22 cellular contexts compared by ENCODE assay signal in the genomic region with DNA sequence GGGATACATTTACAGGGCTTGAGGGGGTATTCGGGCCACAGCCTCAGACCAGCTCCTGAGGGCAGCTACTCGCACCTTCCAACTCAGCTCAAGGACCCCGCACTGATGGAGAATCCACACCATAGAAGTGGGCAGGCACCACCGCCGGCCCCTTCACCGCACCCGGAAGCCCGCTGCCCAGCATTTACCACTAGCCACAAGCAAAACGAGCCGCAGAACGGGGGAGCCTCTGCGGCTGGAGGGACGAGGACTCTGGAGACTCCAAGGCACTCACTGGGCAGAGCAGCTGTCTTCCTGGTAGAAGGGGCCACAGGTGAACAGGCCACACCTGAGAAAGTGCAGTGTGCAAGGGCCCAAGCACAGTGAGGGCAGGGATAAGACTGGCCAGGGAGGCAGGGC. TPM values are rescaled to one million over a fixed set of nuclear protein-coding genes. Genes with fewer than 3 reads are reported as not detected.
DNase-seq lines count a peak whose midpoint lies in the region; ATAC-seq, FAIRE-seq and TF ChIP-seq lines count a peak whose summit lies in the region.
"Had no signal": no experiment of that assay in that cellular context is flagged by ENCODE, and none has a peak within 500 bp of the region (broad histone marks: within the 10 kb centered on the region; RNA-seq: fewer than 3 reads in every experiment).

No MANE protein-coding gene starts in this region.

- H3K4me3 Mint-ChIP-seq in endothelial cell (ENCODE audit: unreplicated experiment) (no peak overlapping the region), progenitor cell of endocrine pancreas (ENCODE audit: low read depth) (no peak overlapping the region)
- H3K4me3 Mint-ChIP-seq in activated T-helper 2 cell treated with anti-CD3 and anti-CD28 coated beads, Interferon-gamma antibody, Interleukin-2, Interleukin-4, amounts not matched to agents 10 μg/mL and 5 μg/mL and 100 μg/mL, durations not matched to agents 14 hours and 24 hours and 36 hours (ENCODE audit: low read depth): no peak overlapping the region
- H3K4me3 Mint-ChIP-seq: CD4-positive, alpha-beta memory T cell had no signal

- H3K27ac ChIP-seq in HepG2 (ENCODE audit: extremely low read length, insufficient read depth, low read length) (no peak overlapping the region), right lobe of liver (no peak overlapping the region)
- H3K27ac ChIP-seq: A549, BLaER1, GM23248, Peyer's patch had no signal

- no peak overlapping the region for H2AFZ ChIP-seq in HepG2 (ENCODE audit: low read length)
- H2AFZ ChIP-seq: GM23248 had no signal

- H3K4me2 ChIP-seq in HepG2 (ENCODE audit: low read depth, low read length): no peak overlapping the region
- H3K4me2 ChIP-seq: A549, BLaER1 had no signal

- TF ChIP-seq POLR2A in HepG2 (IDR thresholded peaks at IDR 0.05; ENCODE audit: insufficient read depth in 1 of 2, low read depth in 2 of 2, low read length in 2 of 2) (0 out of 4 replicates have a peak, but pooled peaks of 1 of the 2 experiments have one; percentile 20), right lobe of liver (IDR thresholded peaks at IDR 0.05) (no peak)

- H3K4me3 ChIP-seq in HepG2 (replicated peaks in 1 of 3; ENCODE audit: insufficient read depth in 1 of 3, low read depth in 2 of 3, low read length in 3 of 3) (no peak overlapping the region), right lobe of liver (no peak overlapping the region)
- H3K4me3 ChIP-seq: A549, BLaER1, GM23248, Peyer's patch had no signal

- H3K9me3 Mint-ChIP-seq in endothelial cell (ENCODE audit: unreplicated experiment) (no peaks in the 10 kb centered on the region), progenitor cell of endocrine pancreas (ENCODE audit: low read depth) (no peaks in the 10 kb centered on the region)
- no peaks in the 10 kb centered on the region for H3K9me3 Mint-ChIP-seq in activated T-helper 2 cell treated with anti-CD3 and anti-CD28 coated beads, Interferon-gamma antibody, Interleukin-2, Interleukin-4, amounts not matched to agents 10 μg/mL and 5 μg/mL and 100 μg/mL, durations not matched to agents 14 hours and 24 hours and 36 hours
- H3K9me3 Mint-ChIP-seq: CD4-positive, alpha-beta memory T cell had no signal

- no peak for TF ChIP-seq RAD21 in HepG2 (CRISPR knock-in tag; IDR thresholded peaks at IDR 0.05)

- FAIRE-seq in HepG2 (lab: Jason Lieb, UNC): no peak
- FAIRE-seq: A549 had no signal

- POLR2A ChIA-PET in HepG2 (lab: Yijun Ruan, JAX): no interaction called here

- 96% methylated on average over 13 of the region's 13 CpGs for WGBS in HepG2 (ENCODE audit: low lambda C conversion rate)
- no CpG with 5 or more reads among the region's 13 CpGs for WGBS in right lobe of liver (ENCODE audit: insufficient coverage, low coverage, low lambda C conversion rate, missing lambda C conversion rate)

- TF ChIP-seq CTCF in HepG2 (CRISPR knock-in tag; IDR thresholded peaks at IDR 0.05) (no peak), right lobe of liver (IDR thresholded peaks at IDR 0.05) (no peak), endothelial cell (IDR thresholded peaks at IDR 0.05; ENCODE audit: unreplicated experiment) (no peak), progenitor cell of endocrine pancreas (IDR thresholded peaks at IDR 0.05; ENCODE audit: unreplicated experiment) (no peak)

- H3K4me1 ChIP-seq in HepG2 (ENCODE audit: insufficient read depth, low read length) (peaks cover 27% of the 10 kb centered on the region), right lobe of liver (peaks cover 0 to 22% (median 10%) of the 10 kb centered on the region in 4 donors)

- H3K36me3 ChIP-seq in HepG2 (replicated peaks in 1 of 2; ENCODE audit: control insufficient read depth in 1 of 2, insufficient read depth in 2 of 2, low read length in 2 of 2) (peaks cover 9 to 41% of the 10 kb centered on the region in 2 experiments), right lobe of liver (peaks cover 0 to 26% (median 4%) of the 10 kb centered on the region in 4 donors)

- DNase-seq in HepG2 (ENCODE audit: low spot score) (no peak), right lobe of liver (no peak), endothelial cell (ENCODE audit: low spot score) (no peak), progenitor cell of endocrine pancreas (ENCODE audit: low spot score, unreplicated experiment) (no peak)
- no peak for DNase-seq in activated T-helper 2 cell treated with anti-CD3 and anti-CD28 coated beads, Interferon-gamma antibody, Interleukin-2, Interleukin-4, amounts not matched to agents 10 μg/mL and 5 μg/mL and 100 μg/mL, durations not matched to agents 14 hours and 24 hours and 36 hours (ENCODE audit: low spot score)
- DNase-seq: CD4-positive, alpha-beta memory T cell; DMS153; GDM1; GM23248; KG1; NCI-H1105 treated with DMSO at 0.1 percent for 48 hours; NCI-H1694 treated with DMSO at 0.1 percent for 48 hours; NCI-H510A; NCI-H748 treated with DMSO at 0.1 percent for 48 hours; NK-92 treated with Interleukin-12 subunit alpha and Interleukin-12 subunit beta, amount 100 ng/mL, for 24 hours; Peyer's patch; Right ventricle myocardium superior had no signal

- peaks cover 30% of the 10 kb centered on the region for H3K36me3 Mint-ChIP-seq in endothelial cell (ENCODE audit: low read depth, unreplicated experiment)
- peaks cover 10% of the 10 kb centered on the region for H3K36me3 Mint-ChIP-seq in progenitor cell of endocrine pancreas (ENCODE audit: insufficient read depth)
- peaks cover 56% of the 10 kb centered on the region for H3K36me3 Mint-ChIP-seq in activated T-helper 2 cell treated with anti-CD3 and anti-CD28 coated beads, Interferon-gamma antibody, Interleukin-2, Interleukin-4, amounts not matched to agents 10 μg/mL and 5 μg/mL and 100 μg/mL, durations not matched to agents 14 hours and 24 hours and 36 hours (ENCODE audit: low read depth)

- peaks cover 32% of the 10 kb centered on the region for H3K4me1 Mint-ChIP-seq in endothelial cell (ENCODE audit: unreplicated experiment)
- peaks cover 20% of the 10 kb centered on the region for H3K4me1 Mint-ChIP-seq in progenitor cell of endocrine pancreas (ENCODE audit: low read depth)
- H3K4me1 Mint-ChIP-seq in activated T-helper 2 cell treated with anti-CD3 and anti-CD28 coated beads, Interferon-gamma antibody, Interleukin-2, Interleukin-4, amounts not matched to agents 10 μg/mL and 5 μg/mL and 100 μg/mL, durations not matched to agents 14 hours and 24 hours and 36 hours (ENCODE audit: low read depth): peaks cover 27% of the 10 kb centered on the region

- in situ Hi-C loops in HepG2 (cut with HindIII; ENCODE audit: extremely low pct_ligation_motif_present, low pct_unique_long_range_greater_than_20kb): no loop called here

- H3K9ac ChIP-seq in HepG2 (ENCODE audit: insufficient read depth, low read depth, low read length): no peak overlapping the region
- H3K9ac ChIP-seq: BLaER1, GM23248 had no signal

- no peaks in the 10 kb centered on the region for H3K9me3 ChIP-seq in HepG2 (ENCODE audit: low read length)
- H3K9me3 ChIP-seq in right lobe of liver: no peaks in the 10 kb centered on the region
- H3K9me3 ChIP-seq: A549, BLaER1, Peyer's patch had no signal

- CTCF ChIA-PET in HepG2 (lab: Yijun Ruan, JAX; ENCODE audit: low intra/inter-chr PET ratio, low total read pairs): no interaction called here

- H3K27ac Mint-ChIP-seq in endothelial cell (ENCODE audit: unreplicated experiment) (peak overlapping the region; percentile 57), progenitor cell of endocrine pancreas (peak overlapping the region; percentile 33)
- no peak overlapping the region for H3K27ac Mint-ChIP-seq in activated T-helper 2 cell treated with anti-CD3 and anti-CD28 coated beads, Interferon-gamma antibody, Interleukin-2, Interleukin-4, amounts not matched to agents 10 μg/mL and 5 μg/mL and 100 μg/mL, durations not matched to agents 14 hours and 24 hours and 36 hours

- H3K79me2 ChIP-seq in HepG2 (ENCODE audit: insufficient read depth, low read length): peaks cover 41% of the 10 kb centered on the region

- H4K20me1 ChIP-seq in HepG2 (ENCODE audit: insufficient read depth, low read length): peaks cover 21% of the 10 kb centered on the region; the same call in 1 of the 2 replicates

- peaks cover 19% of the 10 kb centered on the region for H3K27me3 Mint-ChIP-seq in endothelial cell (ENCODE audit: unreplicated experiment)
- H3K27me3 Mint-ChIP-seq in progenitor cell of endocrine pancreas: no peaks in the 10 kb centered on the region
- no peaks in the 10 kb centered on the region for H3K27me3 Mint-ChIP-seq in activated T-helper 2 cell treated with anti-CD3 and anti-CD28 coated beads, Interferon-gamma antibody, Interleukin-2, Interleukin-4, amounts not matched to agents 10 μg/mL and 5 μg/mL and 100 μg/mL, durations not matched to agents 14 hours and 24 hours and 36 hours (ENCODE audit: low read depth)
- H3K27me3 Mint-ChIP-seq: CD4-positive, alpha-beta memory T cell had no signal

- ATAC-seq in HepG2 (no peak), right lobe of liver (no peak), HG03095 (IDR thresholded peaks at IDR 0.05; ENCODE audit: unreplicated experiment) (no peak)
- ATAC-seq: HCT116 had no signal

- TF ChIP-seq EP300 in HepG2 (IDR thresholded peaks at IDR 0.05; ENCODE audit: low read depth in 2 of 2, low read length in 2 of 2) (no peak), HepG2 (CRISPR knock-in tag; IDR thresholded peaks at IDR 0.05; ENCODE audit: borderline replicate concordance) (no peak)

- H3K27me3 ChIP-seq in HepG2 (ENCODE audit: control insufficient read depth in 1 of 2, insufficient read depth in 2 of 2, low read length in 2 of 2): no peaks in the 10 kb centered on the region; a peak in 1 of 5 replicates
- H3K27me3 ChIP-seq in right lobe of liver: no peaks in the 10 kb centered on the region
- H3K27me3 ChIP-seq: BLaER1, Peyer's patch had no signal

- BruUV-seq in HepG2 (replicated peaks; lab: Mats Ljungman, UMichigan): no TSS peak

- intact Hi-C loops in HepG2 (cut with micrococcal nuclease; ENCODE audit: unreplicated experiment) (no loop called here), right lobe of liver (cut with DNase I) (loop anchor here in 1 of 2 donors (10.0 kb wide), 1 partner anchor 143 kb away; no protein-coding TSS in a partner anchor)
- intact Hi-C loops in activated T-helper 2 cell treated with anti-CD3 and anti-CD28 coated beads, Interferon-gamma antibody, Interleukin-2, Interleukin-4, amounts not matched to agents 10 μg/mL and 5 μg/mL and 100 μg/mL, durations not matched to agents 14 hours and 24 hours and 36 hours (cut with micrococcal nuclease): no loop called here

RNA-seq across cellular contexts. Expression of a gene that starts 5.4 kb away (rescaled TPM):
- total RNA-seq in HepG2 (2016; rRNA removed; fragmentation: Illumina TruSeq; extraction: Trizol) (22.1 and 29.4 TPM in 2 replicates), right lobe of liver (10 to 100 TPM; 25.5 to 30.6 (median 26.9) TPM), endothelial cell (ENCODE audit: unreplicated experiment) (71.9 TPM), progenitor cell of endocrine pancreas (67.0 and 73.6 TPM in 2 replicates)
- total RNA-seq in HepG2 (2016; cell fraction: cytosol; rRNA removed; fragmentation: Illumina TruSeq; extraction: Trizol; ENCODE audit: low read depth): 19.3 and 24.9 TPM in 2 replicates
- 21.8 and 31.9 TPM in 2 replicates for total RNA-seq in HepG2 (2016; cell fraction: insoluble cytoplasmic fraction; rRNA removed; fragmentation: Illumina TruSeq; extraction: Trizol)
- total RNA-seq in HepG2 (2016; cell fraction: membrane; rRNA removed; fragmentation: Illumina TruSeq; extraction: Trizol): 32.2 and 38.5 TPM in 2 replicates
- 23.9 and 27.0 TPM in 2 replicates for total RNA-seq in HepG2 (2016; cell fraction: nucleus; rRNA removed; fragmentation: Illumina TruSeq; extraction: Trizol)
- 25.4 and 28.8 TPM in 2 replicates for polyA plus RNA-seq in HepG2 (2011; rRNA removed)
- polyA plus RNA-seq in HepG2 (2011; cell fraction: cytosol; rRNA removed): 25.8 and 32.1 TPM in 2 replicates
- 48.5 and 56.3 TPM in 2 replicates for polyA plus RNA-seq in HepG2 (2011; cell fraction: nucleus; rRNA removed)
- 31.0 and 32.3 TPM in 2 replicates for polyA plus RNA-seq in HepG2 (2012)
- 26.4 and 36.1 TPM in 2 replicates for polyA plus RNA-seq in HepG2 (2016; cell fraction: cytosol; fragmentation: Illumina TruSeq; extraction: Trizol; ENCODE audit: low read depth)
- polyA plus RNA-seq in HepG2 (2016; cell fraction: insoluble cytoplasmic fraction; fragmentation: Illumina TruSeq; extraction: Trizol; ENCODE audit: low read depth): 38.0 and 48.6 TPM in 2 replicates
- 40.9 and 46.8 TPM in 2 replicates for polyA plus RNA-seq in HepG2 (2016; cell fraction: membrane; fragmentation: Illumina TruSeq; extraction: Trizol; ENCODE audit: low read depth)
- 70.6 and 77.2 TPM in 2 replicates for polyA plus RNA-seq in HepG2 (2016; cell fraction: nucleus; fragmentation: Illumina TruSeq; extraction: Trizol; ENCODE audit: insufficient read depth, low read depth)
- 19.8 and 25.0 TPM in 2 replicates for polyA minus RNA-seq in HepG2 (2011; rRNA and poly(A)+ RNA removed; ENCODE audit: low replicate concordance)
- polyA minus RNA-seq in HepG2 (2011; cell fraction: cytosol; rRNA and poly(A)+ RNA removed): 15.5 and 16.0 TPM in 2 replicates
- 18.6 and 26.4 TPM in 2 replicates for polyA minus RNA-seq in HepG2 (2011; cell fraction: nucleus; rRNA and poly(A)+ RNA removed)
- total RNA-seq in activated T-helper 2 cell treated with anti-CD3 and anti-CD28 coated beads, Interferon-gamma antibody, Interleukin-2, Interleukin-4, amounts not matched to agents 10 μg/mL and 5 μg/mL and 100 μg/mL, durations not matched to agents 14 hours and 24 hours and 36 hours: 79.3 and 81.0 TPM in 2 replicates

RNA-seq across cellular contexts. Expression of a gene that starts 12.0 kb away (rescaled TPM):
- 0.93 and 2.6 TPM in 2 replicates for total RNA-seq in HepG2 (2016; rRNA removed; fragmentation: Illumina TruSeq; extraction: Trizol)
- total RNA-seq in HepG2 (2016; cell fraction: cytosol; rRNA removed; fragmentation: Illumina TruSeq; extraction: Trizol; ENCODE audit: low read depth): 1.3 and 1.5 TPM in 2 replicates
- total RNA-seq in HepG2 (2016; cell fraction: insoluble cytoplasmic fraction; rRNA removed; fragmentation: Illumina TruSeq; extraction: Trizol): 0.73 and 3.1 TPM in 2 replicates
- 1.5 and 1.9 TPM in 2 replicates for total RNA-seq in HepG2 (2016; cell fraction: membrane; rRNA removed; fragmentation: Illumina TruSeq; extraction: Trizol)
- total RNA-seq in HepG2 (2016; cell fraction: nucleus; rRNA removed; fragmentation: Illumina TruSeq; extraction: Trizol): 3.1 and 3.8 TPM in 2 replicates
- 2.3 and 4.7 TPM in 2 replicates for polyA plus RNA-seq in HepG2 (2011; rRNA removed)
- polyA plus RNA-seq in HepG2 (2011; cell fraction: cytosol; rRNA removed): 0.92 and 1.7 TPM in 2 replicates
- 68.0 and 74.7 TPM in 2 replicates for polyA plus RNA-seq in HepG2 (2011; cell fraction: nucleus; rRNA removed)
- 1.8 and 2.2 TPM in 2 replicates for polyA plus RNA-seq in HepG2 (2012)
- polyA plus RNA-seq in HepG2 (2016; cell fraction: cytosol; fragmentation: Illumina TruSeq; extraction: Trizol; ENCODE audit: low read depth): 1.1 and 1.2 TPM in 2 replicates
- polyA plus RNA-seq in HepG2 (2016; cell fraction: insoluble cytoplasmic fraction; fragmentation: Illumina TruSeq; extraction: Trizol; ENCODE audit: low read depth): 0.84 and 1.3 TPM in 2 replicates
- polyA plus RNA-seq in HepG2 (2016; cell fraction: membrane; fragmentation: Illumina TruSeq; extraction: Trizol; ENCODE audit: low read depth): 0.98 and 1.3 TPM in 2 replicates
- 12.7 and 13.3 TPM in 2 replicates for polyA plus RNA-seq in HepG2 (2016; cell fraction: nucleus; fragmentation: Illumina TruSeq; extraction: Trizol; ENCODE audit: insufficient read depth, low read depth)
- 0.30 and 1.8 TPM in 2 replicates for polyA minus RNA-seq in HepG2 (2011; rRNA and poly(A)+ RNA removed; ENCODE audit: low replicate concordance)
- polyA minus RNA-seq in HepG2 (2011; cell fraction: cytosol; rRNA and poly(A)+ RNA removed): 0.59 and 1.4 TPM in 2 replicates
- 1.9 and 2.9 TPM in 2 replicates for polyA minus RNA-seq in HepG2 (2011; cell fraction: nucleus; rRNA and poly(A)+ RNA removed)
- total RNA-seq in right lobe of liver: 1 to 10 TPM; 1.7 to 6.2 (median 3.4) TPM
- total RNA-seq in endothelial cell (ENCODE audit: unreplicated experiment): 3.9 TPM
- total RNA-seq in progenitor cell of endocrine pancreas: 7.4 and 11.3 TPM in 2 replicates
- total RNA-seq in activated T-helper 2 cell treated with anti-CD3 and anti-CD28 coated beads, Interferon-gamma antibody, Interleukin-2, Interleukin-4, amounts not matched to agents 10 μg/mL and 5 μg/mL and 100 μg/mL, durations not matched to agents 14 hours and 24 hours and 36 hours: 3.5 and 4.1 TPM in 2 replicates

RNA-seq across cellular contexts. Expression of a gene that starts 21.8 kb away (rescaled TPM):
- total RNA-seq in HepG2 (2016; rRNA removed; fragmentation: Illumina TruSeq; extraction: Trizol) (0.29 and 0.64 TPM in 2 replicates), right lobe of liver (1 to 10 TPM in 4 of 6 experiments, under 1 TPM in 1, not detected in 1; 0.40 to 4.0 (median 1.1) TPM), endothelial cell (ENCODE audit: unreplicated experiment) (0.69 TPM), progenitor cell of endocrine pancreas (1.7 and 2.7 TPM in 2 replicates)
- 0.88 and 0.91 TPM in 2 replicates for total RNA-seq in HepG2 (2016; cell fraction: cytosol; rRNA removed; fragmentation: Illumina TruSeq; extraction: Trizol; ENCODE audit: low read depth)
- 1.0 TPM in 1 of 2 replicates, not detected in the other for total RNA-seq in HepG2 (2016; cell fraction: insoluble cytoplasmic fraction; rRNA removed; fragmentation: Illumina TruSeq; extraction: Trizol)
- total RNA-seq in HepG2 (2016; cell fraction: membrane; rRNA removed; fragmentation: Illumina TruSeq; extraction: Trizol): 0.28 and 0.80 TPM in 2 replicates
- total RNA-seq in HepG2 (2016; cell fraction: nucleus; rRNA removed; fragmentation: Illumina TruSeq; extraction: Trizol): 0.87 TPM in 1 of 2 replicates, not detected in the other
- 0.18 and 0.29 TPM in 2 replicates for polyA plus RNA-seq in HepG2 (2011; rRNA removed)
- polyA plus RNA-seq in HepG2 (2011; cell fraction: cytosol; rRNA removed): 0.11 and 0.21 TPM in 2 replicates
- polyA plus RNA-seq in HepG2 (2011; cell fraction: nucleus; rRNA removed): 4.1 and 5.2 TPM in 2 replicates
- polyA plus RNA-seq in HepG2 (2012): 1.6 and 2.0 TPM in 2 replicates
- polyA plus RNA-seq in HepG2 (2016; cell fraction: cytosol; fragmentation: Illumina TruSeq; extraction: Trizol; ENCODE audit: low read depth): 0.28 and 0.32 TPM in 2 replicates
- not detected in 2 replicates for polyA plus RNA-seq in HepG2 (2016; cell fraction: insoluble cytoplasmic fraction; fragmentation: Illumina TruSeq; extraction: Trizol; ENCODE audit: low read depth)
- polyA plus RNA-seq in HepG2 (2016; cell fraction: membrane; fragmentation: Illumina TruSeq; extraction: Trizol; ENCODE audit: low read depth): not detected in 2 replicates
- 2.7 and 4.3 TPM in 2 replicates for polyA plus RNA-seq in HepG2 (2016; cell fraction: nucleus; fragmentation: Illumina TruSeq; extraction: Trizol; ENCODE audit: insufficient read depth, low read depth)
- polyA minus RNA-seq in HepG2 (2011; rRNA and poly(A)+ RNA removed; ENCODE audit: low replicate concordance): 0.36 and 0.40 TPM in 2 replicates
- polyA minus RNA-seq in HepG2 (2011; cell fraction: cytosol; rRNA and poly(A)+ RNA removed): not detected in 2 replicates
- not detected in 2 replicates for polyA minus RNA-seq in HepG2 (2011; cell fraction: nucleus; rRNA and poly(A)+ RNA removed)
- 3.5 and 3.7 TPM in 2 replicates for total RNA-seq in activated T-helper 2 cell treated with anti-CD3 and anti-CD28 coated beads, Interferon-gamma antibody, Interleukin-2, Interleukin-4, amounts not matched to agents 10 μg/mL and 5 μg/mL and 100 μg/mL, durations not matched to agents 14 hours and 24 hours and 36 hours
- total RNA-seq: Daoy had no signal

RNA-seq across cellular contexts. Expression of a gene that starts 36.2 kb away (rescaled TPM):
- total RNA-seq in HepG2 (2016; rRNA removed; fragmentation: Illumina TruSeq; extraction: Trizol) (9.2 and 14.2 TPM in 2 replicates), right lobe of liver (10 to 100 TPM in 2 of 6 experiments, 1 to 10 TPM in 4; 6.3 to 14.3 (median 7.8) TPM), endothelial cell (ENCODE audit: unreplicated experiment) (43.2 TPM), progenitor cell of endocrine pancreas (31.7 and 31.9 TPM in 2 replicates)
- 6.4 and 7.6 TPM in 2 replicates for total RNA-seq in HepG2 (2016; cell fraction: cytosol; rRNA removed; fragmentation: Illumina TruSeq; extraction: Trizol; ENCODE audit: low read depth)
- 8.3 and 13.0 TPM in 2 replicates for total RNA-seq in HepG2 (2016; cell fraction: insoluble cytoplasmic fraction; rRNA removed; fragmentation: Illumina TruSeq; extraction: Trizol)
- 13.3 and 15.5 TPM in 2 replicates for total RNA-seq in HepG2 (2016; cell fraction: membrane; rRNA removed; fragmentation: Illumina TruSeq; extraction: Trizol)
- 9.0 and 10.2 TPM in 2 replicates for total RNA-seq in HepG2 (2016; cell fraction: nucleus; rRNA removed; fragmentation: Illumina TruSeq; extraction: Trizol)
- polyA plus RNA-seq in HepG2 (2011; rRNA removed): 3.9 and 5.8 TPM in 2 replicates
- polyA plus RNA-seq in HepG2 (2011; cell fraction: cytosol; rRNA removed): 6.9 and 8.0 TPM in 2 replicates
- 5.4 and 5.5 TPM in 2 replicates for polyA plus RNA-seq in HepG2 (2011; cell fraction: nucleus; rRNA removed)
- polyA plus RNA-seq in HepG2 (2012): 8.3 and 10.4 TPM in 2 replicates
- polyA plus RNA-seq in HepG2 (2016; cell fraction: cytosol; fragmentation: Illumina TruSeq; extraction: Trizol; ENCODE audit: low read depth): 7.6 and 8.3 TPM in 2 replicates
- polyA plus RNA-seq in HepG2 (2016; cell fraction: insoluble cytoplasmic fraction; fragmentation: Illumina TruSeq; extraction: Trizol; ENCODE audit: low read depth): 9.7 and 10.2 TPM in 2 replicates
- polyA plus RNA-seq in HepG2 (2016; cell fraction: membrane; fragmentation: Illumina TruSeq; extraction: Trizol; ENCODE audit: low read depth): 12.7 and 13.5 TPM in 2 replicates
- polyA plus RNA-seq in HepG2 (2016; cell fraction: nucleus; fragmentation: Illumina TruSeq; extraction: Trizol; ENCODE audit: insufficient read depth, low read depth): 13.7 and 17.1 TPM in 2 replicates
- polyA minus RNA-seq in HepG2 (2011; rRNA and poly(A)+ RNA removed; ENCODE audit: low replicate concordance): 7.2 and 12.5 TPM in 2 replicates
- 3.8 and 5.0 TPM in 2 replicates for polyA minus RNA-seq in HepG2 (2011; cell fraction: cytosol; rRNA and poly(A)+ RNA removed)
- 7.8 and 8.1 TPM in 2 replicates for polyA minus RNA-seq in HepG2 (2011; cell fraction: nucleus; rRNA and poly(A)+ RNA removed)
- 34.6 and 35.8 TPM in 2 replicates for total RNA-seq in activated T-helper 2 cell treated with anti-CD3 and anti-CD28 coated beads, Interferon-gamma antibody, Interleukin-2, Interleukin-4, amounts not matched to agents 10 μg/mL and 5 μg/mL and 100 μg/mL, durations not matched to agents 14 hours and 24 hours and 36 hours

RNA-seq across cellular contexts. Expression of a gene that starts 36.5 kb away (rescaled TPM):
- total RNA-seq in HepG2 (2016; rRNA removed; fragmentation: Illumina TruSeq; extraction: Trizol) (45.3 and 107 TPM in 2 replicates), right lobe of liver (100 to 1,000 TPM; 112 to 148 (median 142) TPM), endothelial cell (ENCODE audit: unreplicated experiment) (130 TPM), progenitor cell of endocrine pancreas (103 and 107 TPM in 2 replicates)
- 39.1 and 57.0 TPM in 2 replicates for total RNA-seq in HepG2 (2016; cell fraction: cytosol; rRNA removed; fragmentation: Illumina TruSeq; extraction: Trizol; ENCODE audit: low read depth)
- 40.3 and 115 TPM in 2 replicates for total RNA-seq in HepG2 (2016; cell fraction: insoluble cytoplasmic fraction; rRNA removed; fragmentation: Illumina TruSeq; extraction: Trizol)
- 58.4 and 92.5 TPM in 2 replicates for total RNA-seq in HepG2 (2016; cell fraction: membrane; rRNA removed; fragmentation: Illumina TruSeq; extraction: Trizol)
- 75.1 and 80.9 TPM in 2 replicates for total RNA-seq in HepG2 (2016; cell fraction: nucleus; rRNA removed; fragmentation: Illumina TruSeq; extraction: Trizol)
- polyA plus RNA-seq in HepG2 (2011; rRNA removed): 80.8 and 99.6 TPM in 2 replicates
- polyA plus RNA-seq in HepG2 (2011; cell fraction: cytosol; rRNA removed): 96.4 and 116 TPM in 2 replicates
- polyA plus RNA-seq in HepG2 (2011; cell fraction: nucleus; rRNA removed): 152 and 158 TPM in 2 replicates
- 87.3 and 109 TPM in 2 replicates for polyA plus RNA-seq in HepG2 (2012)
- 40.0 and 62.7 TPM in 2 replicates for polyA plus RNA-seq in HepG2 (2016; cell fraction: cytosol; fragmentation: Illumina TruSeq; extraction: Trizol; ENCODE audit: low read depth)
- polyA plus RNA-seq in HepG2 (2016; cell fraction: insoluble cytoplasmic fraction; fragmentation: Illumina TruSeq; extraction: Trizol; ENCODE audit: low read depth): 61.8 and 64.5 TPM in 2 replicates
- 59.1 and 86.8 TPM in 2 replicates for polyA plus RNA-seq in HepG2 (2016; cell fraction: membrane; fragmentation: Illumina TruSeq; extraction: Trizol; ENCODE audit: low read depth)
- 181 and 198 TPM in 2 replicates for polyA plus RNA-seq in HepG2 (2016; cell fraction: nucleus; fragmentation: Illumina TruSeq; extraction: Trizol; ENCODE audit: insufficient read depth, low read depth)
- polyA minus RNA-seq in HepG2 (2011; rRNA and poly(A)+ RNA removed; ENCODE audit: low replicate concordance): 30.8 and 94.7 TPM in 2 replicates
- polyA minus RNA-seq in HepG2 (2011; cell fraction: cytosol; rRNA and poly(A)+ RNA removed): 43.9 and 48.3 TPM in 2 replicates
- polyA minus RNA-seq in HepG2 (2011; cell fraction: nucleus; rRNA and poly(A)+ RNA removed): 48.9 and 53.8 TPM in 2 replicates
- 161 and 164 TPM in 2 replicates for total RNA-seq in activated T-helper 2 cell treated with anti-CD3 and anti-CD28 coated beads, Interferon-gamma antibody, Interleukin-2, Interleukin-4, amounts not matched to agents 10 μg/mL and 5 μg/mL and 100 μg/mL, durations not matched to agents 14 hours and 24 hours and 36 hours
